ENCODE assay signal across 20 cellular contexts in genomic region chr6:111015656-111016190, GRCh38. TPM values are rescaled to one million over a fixed set of nuclear protein-coding genes. Genes with fewer than 3 reads are reported as not detected.
DNase-seq lines count a peak whose midpoint lies in the region; ATAC-seq, FAIRE-seq and TF ChIP-seq lines count a peak whose summit lies in the region.
"Had no signal": no experiment of that assay in that cellular context is flagged by ENCODE, and none has a peak within 500 bp of the region (broad histone marks: within the 10 kb centered on the region; RNA-seq: fewer than 3 reads in every experiment).

No MANE protein-coding gene starts in this region.

- no peak overlapping the region for H2AFZ ChIP-seq in astrocyte (ENCODE audit: low read depth, low read length)

- H3K9me3 Mint-ChIP-seq in astrocyte (ENCODE audit: unreplicated experiment): no peaks in the 10 kb centered on the region
- H3K9me3 Mint-ChIP-seq: CD8-positive, alpha-beta memory T cell had no signal

- H3K4me1 Mint-ChIP-seq in astrocyte (ENCODE audit: low read depth, unreplicated experiment): no peaks in the 10 kb centered on the region

- H3K36me3 ChIP-seq in astrocyte (ENCODE audit: insufficient read depth, low read length): peaks cover 28% of the 10 kb centered on the region
- peaks cover 3 to 6% of the 10 kb centered on the region in 2 donors for H3K36me3 ChIP-seq in kidney (ENCODE audit: control insufficient read depth in 1 of 2, insufficient read depth in 2 of 2, low read length in 2 of 2)
- peaks cover 0 to 57% (median 6%) of the 10 kb centered on the region in 3 donors for H3K36me3 ChIP-seq in tibial nerve

- H3K4me3 ChIP-seq in astrocyte (ENCODE audit: insufficient read depth, low read depth, low read length): no peak overlapping the region
- H3K4me3 ChIP-seq in fibroblast of villous mesenchyme (ENCODE audit: low read depth, low read length): no peak overlapping the region
- H3K4me3 ChIP-seq in kidney (ENCODE audit: low read length in 2 of 2): no peak overlapping the region
- H3K4me3 ChIP-seq in tibial nerve: no peak overlapping the region
- H3K4me3 ChIP-seq: SJCRH30 had no signal

- FAIRE-seq in D721Med (lab: Jason Lieb, UNC) (peak; percentile 92), astrocyte (lab: Jason Lieb, UNC) (peak; percentile 9), kidney (lab: Jason Lieb, UNC) (no peak)

- H3K4me2 ChIP-seq in astrocyte (ENCODE audit: low read length): no peak overlapping the region
- H3K4me2 ChIP-seq: BLaER1 treated with 17β-estradiol and CSF1 and Interleukin-3, amounts not matched to agents 10 nM and 100 nM had no signal

- H3K4me3 Mint-ChIP-seq in astrocyte (ENCODE audit: unreplicated experiment): no peak overlapping the region
- H3K4me3 Mint-ChIP-seq: CD8-positive, alpha-beta memory T cell had no signal

- no peaks in the 10 kb centered on the region for H3K79me2 ChIP-seq in astrocyte (ENCODE audit: insufficient read depth, low read length)

- peaks cover 20% of the 10 kb centered on the region for H3K36me3 Mint-ChIP-seq in astrocyte (ENCODE audit: low read depth, unreplicated experiment)

- no peak for TF ChIP-seq EP300 in tibial nerve (IDR thresholded peaks at IDR 0.05)

- no peaks in the 10 kb centered on the region for H3K9me3 ChIP-seq in astrocyte (ENCODE audit: insufficient read depth, low read depth, low read length)
- H3K9me3 ChIP-seq in kidney (ENCODE audit: control insufficient read depth in 1 of 2, low read length in 2 of 2): no peaks in the 10 kb centered on the region
- H3K9me3 ChIP-seq in tibial nerve: no peaks in the 10 kb centered on the region
- H3K9me3 ChIP-seq: SJCRH30 had no signal

- no peaks in the 10 kb centered on the region for H3K27me3 Mint-ChIP-seq in astrocyte (ENCODE audit: low read depth, unreplicated experiment)
- H3K27me3 Mint-ChIP-seq: CD8-positive, alpha-beta memory T cell had no signal

- H3K27ac Mint-ChIP-seq in astrocyte (ENCODE audit: unreplicated experiment): no peak overlapping the region
- H3K27ac Mint-ChIP-seq: CD8-positive, alpha-beta memory T cell had no signal

- no peak overlapping the region for H3K27ac ChIP-seq in astrocyte (ENCODE audit: low read depth, low read length)
- no peak overlapping the region for H3K27ac ChIP-seq in kidney (ENCODE audit: low read depth in 2 of 2, low read length in 2 of 2)
- H3K27ac ChIP-seq in tibial nerve: no peak overlapping the region
- H3K27ac ChIP-seq: BLaER1 treated with 17β-estradiol and CSF1 and Interleukin-3, amounts not matched to agents 10 nM and 100 nM; RWPE1; SJCRH30 had no signal

- peaks cover 4% of the 10 kb centered on the region for H4K20me1 ChIP-seq in astrocyte (ENCODE audit: insufficient read depth, low read length)

- WGBS in tibial nerve, 2 donors: 79 to 91% methylated on average over 3 of the region's 3 CpGs

- DNase-seq in D721Med (ENCODE audit: insufficient read length, low spot score) (no peak), astrocyte (ENCODE audit: low read depth) (no peak), fibroblast of villous mesenchyme (ENCODE audit: low read depth) (peak; percentile 20), myocyte (ENCODE audit: low read depth) (peak; percentile 30), sciatic nerve (ENCODE audit: low spot score) (no peak), kidney (no peak), tibial nerve (ENCODE audit: low spot score in 2 of 2) (no peak)
- DNase-seq in activated effector memory CD4-positive, alpha-beta T cell treated with Interleukin-2 at 50 U/mL for 16 hours: no peak
- DNase-seq: CD8-positive, alpha-beta memory T cell; DMS79 treated with DMSO at 0.1 percent for 48 hours; KG1; NCI-H1105 treated with DMSO at 0.1 percent for 48 hours; NCI-H1694; NCI-H2227 treated with DMSO at 0.1 percent for 48 hours; NCI-H510A treated with DMSO at 0.1 percent for 48 hours; NCI-H82; PC-3; SJCRH30 had no signal

- intact Hi-C loops in sciatic nerve (cut with DNase I): no loop called here
- intact Hi-C loops in kidney (cut with DNase I): no loop called here

- ATAC-seq in sciatic nerve: no peak
- ATAC-seq: PC-3 had no signal

- no peak overlapping the region for H3K9ac ChIP-seq in astrocyte (ENCODE audit: low read length)
- H3K9ac ChIP-seq in kidney (ENCODE audit: low read length in 2 of 2): no peak overlapping the region
- H3K9ac ChIP-seq: BLaER1 treated with 17β-estradiol and CSF1 and Interleukin-3, amounts not matched to agents 10 nM and 100 nM had no signal

- H3K4me1 ChIP-seq in astrocyte (ENCODE audit: insufficient read depth, low read length) (no peaks in the 10 kb centered on the region), kidney (ENCODE audit: control insufficient read depth in 1 of 2, insufficient read depth in 1 of 2, low read depth in 1 of 2, low read length in 2 of 2) (no peaks in the 10 kb centered on the region), tibial nerve (peaks cover 0 to 26% (median 4%) of the 10 kb centered on the region in 4 donors)
- H3K4me1 ChIP-seq: SJCRH30 had no signal

- H3K27me3 ChIP-seq in astrocyte (ENCODE audit: insufficient read depth, low read length) (no peaks in the 10 kb centered on the region), tibial nerve (no peaks in the 10 kb centered on the region)
- H3K27me3 ChIP-seq: BLaER1 treated with 17β-estradiol and CSF1 and Interleukin-3, amounts not matched to agents 10 nM and 100 nM; SJCRH30 had no signal

- TF ChIP-seq POLR2A in tibial nerve (IDR thresholded peaks at IDR 0.05): no peak

- TF ChIP-seq CTCF in D721Med (IDR thresholded peaks at IDR 0.05; ENCODE audit: insufficient read depth, missing control alignments) (no peak), astrocyte (IDR thresholded peaks at IDR 0.05; ENCODE audit: insufficient read depth, low read depth, low read length) (no peak), fibroblast of villous mesenchyme (IDR thresholded peaks at IDR 0.05; ENCODE audit: insufficient read depth, low read depth, low read length) (no peak), kidney (IDR thresholded peaks at IDR 0.05; ENCODE audit: borderline replicate concordance, extremely low read depth, insufficient read depth) (no peak), tibial nerve (IDR thresholded peaks at IDR 0.05) (no peak)

RNA-seq across cellular contexts. Expression of gene RPF2, which starts 33.9 kb away (rescaled TPM):
- total RNA-seq in astrocyte: 30.5 and 31.3 TPM in 2 replicates
- 21.3 and 34.5 TPM in 2 replicates for total RNA-seq in fibroblast of villous mesenchyme
- 50.1 and 66.8 TPM in 2 replicates for total RNA-seq in myocyte
- 13.1 TPM for polyA plus RNA-seq in myocyte (2012)
- 22.1 TPM for total RNA-seq in sciatic nerve
- total RNA-seq in kidney: 24.9 TPM
- 27.5 TPM for polyA plus RNA-seq in kidney (ENCODE audit: insufficient read depth, low read depth, low replicate concordance)
- total RNA-seq in tibial nerve: 10 to 100 TPM; 16.7 to 31.5 (median 19.4) TPM

RNA-seq across cellular contexts. Expression of gene GTF3C6, which starts 57.2 kb away (rescaled TPM):
- total RNA-seq in astrocyte: 105 and 116 TPM in 2 replicates
- 47.4 and 65.2 TPM in 2 replicates for total RNA-seq in fibroblast of villous mesenchyme
- total RNA-seq in myocyte: 97.2 and 114 TPM in 2 replicates
- polyA plus RNA-seq in myocyte (2012): 63.1 TPM
- total RNA-seq in sciatic nerve: 35.5 TPM
- 78.1 TPM for total RNA-seq in kidney
- 128 TPM for polyA plus RNA-seq in kidney (ENCODE audit: insufficient read depth, low read depth, low replicate concordance)
- total RNA-seq in tibial nerve: 10 to 100 TPM; 13.5 to 28.8 (median 22.5) TPM

Comparison
In these comparisons a context has a peak if more than half of its experiments do, and no peak if none do; other contexts are left out.
1. DNase-seq: peak in fibroblast of villous mesenchyme (single experiment) and myocyte (single experiment); none in D721Med (single experiment), astrocyte (single experiment), sciatic nerve (single experiment), kidney (single experiment), activated effector memory CD4-positive, alpha-beta T cell treated with Interleukin-2 at 50 U/mL for 16 hours (single experiment) and tibial nerve (0 of 2).